8 cellular contexts compared by ENCODE assay signal in genomic region chr10:107653832-107654287, GRCh38.
DNase-seq lines count a peak whose midpoint lies in the region; ATAC-seq and TF ChIP-seq lines count a peak whose summit lies in the region.

No MANE protein-coding gene starts in this region.

- H3K36me3 ChIP-seq in WERI-Rb-1 (no peaks in the 10 kb centered on the region), left lung (no peaks in the 10 kb centered on the region), vagina (no peaks in the 10 kb centered on the region)

- CTCF ChIA-PET in AG04449 (lab: Yijun Ruan, JAX) = no interaction called here

- H3K9me3 ChIP-seq in WERI-Rb-1 (ENCODE audit: severe bottlenecking) = no peaks in the 10 kb centered on the region
- no peaks in the 10 kb centered on the region for H3K9me3 ChIP-seq in left lung
- H3K9me3 ChIP-seq in vagina = no peaks in the 10 kb centered on the region

- H3K27me3 ChIP-seq in WERI-Rb-1 (ENCODE audit: insufficient read depth, low read depth, severe bottlenecking) (no peaks in the 10 kb centered on the region), left lung (no peaks in the 10 kb centered on the region), vagina (no peaks in the 10 kb centered on the region)

- TF ChIP-seq POLR2A in vagina (IDR thresholded peaks at IDR 0.05) = no peak

- POLR2A ChIA-PET in AG04449 (lab: Yijun Ruan, JAX) = no interaction called here

- H3K27ac ChIP-seq in WERI-Rb-1 (no peak overlapping the region), left lung (peak overlapping the region; percentile 34 to 58), vagina (no peak overlapping the region)

- ATAC-seq in GM18909 (IDR thresholded peaks at IDR 0.05; ENCODE audit: poor library complexity, unreplicated experiment) (peak; percentile 78), HG03469 (IDR thresholded peaks at IDR 0.05; ENCODE audit: unreplicated experiment) (peak; percentile 72), left lung (peak; percentile 95)

- peak overlapping the region; percentile 43 for H3K4me3 ChIP-seq in AG04449 (ENCODE audit: low read depth, low read length)
- H3K4me3 ChIP-seq in WERI-Rb-1 (ENCODE audit: low read depth, low read length) = no peak overlapping the region
- peak overlapping the region; percentile 10 to 16 for H3K4me3 ChIP-seq in left lung
- H3K4me3 ChIP-seq in vagina = peak overlapping the region; percentile 12 to 33

- H3K4me1 ChIP-seq in left lung (peaks cover 0 to 9% of the 10 kb centered on the region in 2 donors), vagina (no peaks in the 10 kb centered on the region)

- intact Hi-C loops in left lung (cut with DNase I) = no loop called here
- intact Hi-C loops in vagina (cut with DNase I) = no loop called here

- TF ChIP-seq CTCF in AG04449 (IDR thresholded peaks at IDR 0.05; ENCODE audit: insufficient read depth, low read length, missing control alignments) = no peak
- no peak for TF ChIP-seq CTCF in WERI-Rb-1 (IDR thresholded peaks at IDR 0.05; ENCODE audit: low read depth, low read length)
- no peak for TF ChIP-seq CTCF in left lung (IDR thresholded peaks at IDR 0.05)
- TF ChIP-seq CTCF in vagina (IDR thresholded peaks at IDR 0.05) = no peak

- DNase-seq in AG04449 (ENCODE audit: low read depth, low spot score) (peak; percentile 3), WERI-Rb-1 (peak; percentile 41), left lung (no peak), vagina (ENCODE audit: extremely low spot score in 2 of 2) (no peak), NCI-H187 treated with DMSO at 0.1 percent for 48 hours (lab: John Stamatoyannopoulos, UW) (no peak), NCI-H1930 (lab: John Stamatoyannopoulos, UW) (no peak)

Comparison
In these comparisons a context has a peak if more than half of its experiments do, and no peak if none do; other contexts are left out.
1. DNase-seq: peak in AG04449 (single experiment) and WERI-Rb-1 (single experiment); none in left lung (0 of 2), vagina (0 of 2), NCI-H187 treated with DMSO at 0.1 percent for 48 hours (single experiment) and NCI-H1930 (0 of 2).
2. H3K27ac ChIP-seq: peak in left lung (2 of 2); none in WERI-Rb-1 (single experiment) and vagina (single experiment).
3. Peak in every context shown above with its lines, with median percentiles within 50 percentile points of each other: ATAC-seq.